Comparison of ENCODE assay signal across 1 cellular context in genomic region chr11:68038718-68039525, GRCh38.
TF ChIP-seq lines count a peak whose summit lies in the region.

Gene TCIRG1, plus strand, starts transcription at chr11:68039025. Its CDS starts 2,247 bp downstream, at chr11:68041272.

TF ChIP-seq in K562, 482 proteins besides CTCF, POLR2A, EP300 and RAD21 (continued from another document and continues in another):
- TF ChIP-seq KLF10 (CRISPR knock-in tag; IDR thresholded peaks at IDR 0.05): no peak
- 0 out of 2 replicates have a peak, but pooled peaks have one; percentile 63 for TF ChIP-seq FOXK1 (CRISPR knock-in tag; IDR thresholded peaks at IDR 0.05; ENCODE audit: borderline replicate concordance)
- no peak for TF ChIP-seq CBFA2T2 (conservative IDR thresholded peaks at IDR 0.05)
- TF ChIP-seq ZEB2 (IDR thresholded peaks at IDR 0.05): no peak
- no peak for TF ChIP-seq NR3C1 (CRISPR knock-in tag; IDR thresholded peaks at IDR 0.05)
- TF ChIP-seq ADNP (tag; IDR thresholded peaks at IDR 0.05): peak; percentile 99
- TF ChIP-seq SIRT6 (IDR thresholded peaks at IDR 0.05; ENCODE audit: low read depth, low read length): no peak
- TF ChIP-seq ZBTB26 (CRISPR knock-in tag; IDR thresholded peaks at IDR 0.05): no peak
- TF ChIP-seq ZNF263 (CRISPR knock-in tag; IDR thresholded peaks at IDR 0.05; ENCODE audit: borderline replicate concordance): no peak
- TF ChIP-seq MED1 (CRISPR knock-in tag; IDR thresholded peaks at IDR 0.05; ENCODE audit: borderline replicate concordance): no peak
- no peak for TF ChIP-seq TARDBP (IDR thresholded peaks at IDR 0.05)
- no peak for TF ChIP-seq ZNF146 (CRISPR knock-in tag; IDR thresholded peaks at IDR 0.05; ENCODE audit: unreplicated experiment)
- peak; percentile 14; the same call in 1 of the 2 replicates for TF ChIP-seq ZNF583 (CRISPR knock-in tag; IDR thresholded peaks at IDR 0.05)
- peak; percentile 42 for TF ChIP-seq EP400 (IDR thresholded peaks at IDR 0.05)
- no peak for TF ChIP-seq NFE2L1 (tag; IDR thresholded peaks at IDR 0.05; ENCODE audit: borderline replicate concordance, low read depth)
- TF ChIP-seq ZNF431 (CRISPR knock-in tag; IDR thresholded peaks at IDR 0.05): no peak
- TF ChIP-seq RBFOX2 (IDR thresholded peaks at IDR 0.05; ENCODE audit: low read depth, low read length): peak; percentile 91
- peak; percentile 23 to 78 for TF ChIP-seq E2F6 (IDR thresholded peaks at IDR 0.05; ENCODE audit: borderline replicate concordance in 1 of 2, extremely low read depth in 1 of 2, insufficient read depth in 1 of 2, insufficient read length in 1 of 2, low read depth in 1 of 2, low read length in 1 of 2, poor library complexity in 1 of 2, severe bottlenecking in 1 of 2)
- TF ChIP-seq ZNF311 (CRISPR knock-in tag; IDR thresholded peaks at IDR 0.05): no peak
- TF ChIP-seq HNRNPH1 (optimal IDR thresholded peaks at IDR 0.05; ENCODE audit: low read depth, low read length): no peak
- TF ChIP-seq ZNF512 (tag; IDR thresholded peaks at IDR 0.05): no peak
- TF ChIP-seq ELF1 (tag; IDR thresholded peaks at IDR 0.05): peak; percentile 78
- TF ChIP-seq BHLHE40 (IDR thresholded peaks at IDR 0.05; ENCODE audit: low read length): no peak
- no peak for TF ChIP-seq PKNOX1 (IDR thresholded peaks at IDR 0.05)
- no peak for TF ChIP-seq BRCA1 (IDR thresholded peaks at IDR 0.05)
- no peak for TF ChIP-seq BRCA1 (CRISPR knock-in tag; IDR thresholded peaks at IDR 0.05)
- TF ChIP-seq GATAD2B (IDR thresholded peaks at IDR 0.05; ENCODE audit: borderline replicate concordance): peak; percentile 47; the same call in 1 of the 2 replicates
- no peak for TF ChIP-seq ZNF133 (CRISPR knock-in tag; IDR thresholded peaks at IDR 0.05)
- no peak for TF ChIP-seq U2AF1 (optimal IDR thresholded peaks at IDR 0.05; ENCODE audit: low read depth, low read length)
- TF ChIP-seq THRA (IDR thresholded peaks at IDR 0.05): no peak
- TF ChIP-seq HINFP (tag; conservative IDR thresholded peaks at IDR 0.05; ENCODE audit: low read depth): no peak; the same call in 1 of the 2 replicates
- TF ChIP-seq PTRF (tag; IDR thresholded peaks at IDR 0.05): no peak
- peak; percentile 12; the same call in 1 of the 2 replicates for TF ChIP-seq KAT7 (CRISPR knock-in tag; IDR thresholded peaks at IDR 0.05; ENCODE audit: borderline replicate concordance)
- peak; percentile 53 for TF ChIP-seq ZNF239 (CRISPR knock-in tag; IDR thresholded peaks at IDR 0.05)
- TF ChIP-seq ZNF165 (CRISPR knock-in tag; IDR thresholded peaks at IDR 0.05; ENCODE audit: borderline replicate concordance): no peak
- TF ChIP-seq SAFB (IDR thresholded peaks at IDR 0.05; ENCODE audit: borderline replicate concordance, low read depth, low read length): no peak
- TF ChIP-seq ETV1 (tag; conservative IDR thresholded peaks at IDR 0.05; ENCODE audit: low read depth): no peak; the same call in none of the 2 replicates
- no peak for TF ChIP-seq FOXA1 (IDR thresholded peaks at IDR 0.05; ENCODE audit: borderline replicate concordance)
- TF ChIP-seq MTA3 (IDR thresholded peaks at IDR 0.05; ENCODE audit: borderline replicate concordance): no peak; the same call in 1 of the 2 replicates
- TF ChIP-seq ASH1L (IDR thresholded peaks at IDR 0.05; ENCODE audit: borderline replicate concordance, low read depth, partially characterized antibody): no peak
- no peak for TF ChIP-seq IRF1 (CRISPR knock-in tag; IDR thresholded peaks at IDR 0.05; ENCODE audit: borderline replicate concordance)
- TF ChIP-seq SNRNP70 (optimal IDR thresholded peaks at IDR 0.05; ENCODE audit: low read depth, low read length): no peak
- TF ChIP-seq KDM2B (CRISPR knock-in tag; IDR thresholded peaks at IDR 0.05): 0 out of 2 replicates have a peak, but pooled peaks have one; percentile 46
- TF ChIP-seq FOXM1 (IDR thresholded peaks at IDR 0.05; ENCODE audit: low read depth): no peak
- no peak; the same call in 1 of the 2 replicates for TF ChIP-seq FOXM1 (CRISPR knock-in tag; IDR thresholded peaks at IDR 0.05; ENCODE audit: low read depth)
- TF ChIP-seq SIX5 (IDR thresholded peaks at IDR 0.05; ENCODE audit: borderline replicate concordance in 1 of 2, insufficient read depth in 1 of 2, low read depth in 1 of 2, low read length in 2 of 2): no peak
- peak; percentile 84 for TF ChIP-seq POLR2B (IDR thresholded peaks at IDR 0.05; ENCODE audit: low read depth, partially characterized antibody)
- TF ChIP-seq SMARCA5 (IDR thresholded peaks at IDR 0.05): peak; percentile 98
- no peak for TF ChIP-seq CEBPG (CRISPR knock-in tag; IDR thresholded peaks at IDR 0.05)
- TF ChIP-seq CEBPG (tag; conservative IDR thresholded peaks at IDR 0.05 in 1 of 2, IDR thresholded peaks at IDR 0.05 in 1 of 2): no peak
- TF ChIP-seq ETS1 (conservative IDR thresholded peaks at IDR 0.05; ENCODE audit: control insufficient read depth, low read depth, low read length): peak; percentile 71; the same call in 1 of the 2 replicates
- TF ChIP-seq ATF7 (IDR thresholded peaks at IDR 0.05): 0 out of 2 replicates have a peak, but pooled peaks have one; percentile 36
- no peak for TF ChIP-seq CREM (IDR thresholded peaks at IDR 0.05; ENCODE audit: low read depth)
- TF ChIP-seq EWSR1 (IDR thresholded peaks at IDR 0.05; ENCODE audit: borderline replicate concordance, low read depth, partially characterized antibody): no peak
- TF ChIP-seq MCM2 (IDR thresholded peaks at IDR 0.05; ENCODE audit: low read depth): no peak
- no peak for TF ChIP-seq SP2 (IDR thresholded peaks at IDR 0.05; ENCODE audit: extremely low read depth, low read depth, low read length, poor library complexity, severe bottlenecking)
- no peak for TF ChIP-seq NBN (IDR thresholded peaks at IDR 0.05; ENCODE audit: low read depth)
- TF ChIP-seq ZNF354B (CRISPR knock-in tag; IDR thresholded peaks at IDR 0.05): no peak
- TF ChIP-seq ERF (CRISPR knock-in tag; IDR thresholded peaks at IDR 0.05): no peak
- peak; percentile 76 to 94; a peak in 3 of 4 replicates for TF ChIP-seq RCOR1 (IDR thresholded peaks at IDR 0.05; ENCODE audit: borderline replicate concordance in 1 of 2, low read depth in 2 of 2, low read length in 2 of 2)
- TF ChIP-seq ZNF639 (CRISPR knock-in tag; conservative IDR thresholded peaks at IDR 0.05 in 1 of 2, IDR thresholded peaks at IDR 0.05 in 1 of 2): 0 out of 4 replicates have a peak, but pooled peaks of 1 of the 2 experiments have one; percentile 37
- TF ChIP-seq ZBTB11 (CRISPR knock-in tag; IDR thresholded peaks at IDR 0.05): no peak; a peak in 1 of 6 replicates
